In genomic region chr6:158472453-158472852, GRCh38 we compare ENCODE assay signal across 31 cellular contexts.
"Had no signal": no experiment of that assay in that cellular context is flagged by ENCODE, and none has a peak within 500 bp of the region (broad histone marks: within the 10 kb centered on the region; RNA-seq: fewer than 3 reads in every experiment).

No MANE protein-coding gene starts in this region.

- H3K27me3 Mint-ChIP-seq: activated naive CD8-positive, alpha-beta T cell treated with anti-CD3 and anti-CD28 coated beads for 36 hours; natural killer cell treated with Interleukin-12 subunit alpha and Interleukin-12 subunit beta and Interleukin-15 and Interleukin-18, amount 100 ng/mL, for 72 hours; stimulated activated naive CD8-positive, alpha-beta T cell treated with anti-CD3 and anti-CD28 coated beads, Interleukin-15, Interleukin-2, amounts not matched to agents 100 ng/mL and 50 ng/mL, for 24 hours had no signal

- H3K27me3 ChIP-seq: adrenal gland, ascending aorta, brain microvascular endothelial cell, heart left ventricle, neutrophil, right lobe of liver had no signal

- H3K4me1 Mint-ChIP-seq: activated naive CD8-positive, alpha-beta T cell treated with anti-CD3 and anti-CD28 coated beads for 36 hours; immature natural killer cell had no signal

- DNase-seq: activated CD4-positive, alpha-beta T cell treated with anti-CD3 and anti-CD28 coated beads for 48 hours; activated CD4-positive, alpha-beta T cell treated with anti-CD3 and anti-CD28 coated beads, Interleukin-2, amount 50 U/mL, for 48 hours; activated CD8-positive, alpha-beta memory T cell treated with anti-CD3 and anti-CD28 coated beads for 24 hours; activated effector memory CD4-positive, alpha-beta T cell treated with anti-CD3 and anti-CD28 coated beads, Interleukin-2, amount 50 U/mL, for 16 hours; activated naive CD4-positive, alpha-beta T cell treated with anti-CD3 and anti-CD28 coated beads for 36 hours; activated naive CD8-positive, alpha-beta T cell treated with anti-CD3 and anti-CD28 coated beads for 36 hours; adrenal gland; brain microvascular endothelial cell; cortex of kidney; foreskin fibroblast; heart left ventricle; hypothalamus; immature natural killer cell; left ventricle myocardium inferior; mesendoderm; right lobe of liver; stimulated activated CD4-positive, alpha-beta T cell treated with anti-CD3 and anti-CD28 coated beads, Interleukin-4, amount 100 ng/mL, for 24 hours; trophoblast cell; WERI-Rb-1 had no signal

- H3K9me3 ChIP-seq: adrenal gland, ascending aorta, heart left ventricle, left ventricle myocardium inferior, neutrophil, right lobe of liver, thoracic aorta had no signal

- H3K4me1 ChIP-seq: adrenal gland, ascending aorta, right lobe of liver had no signal

- H3K27ac Mint-ChIP-seq: activated naive CD4-positive, alpha-beta T cell treated with anti-CD3 and anti-CD28 coated beads for 36 hours; activated naive CD8-positive, alpha-beta T cell treated with anti-CD3 and anti-CD28 coated beads for 36 hours; activated T-helper 1 cell treated with anti-CD3 and anti-CD28 coated beads, Interleukin-12 subunit alpha, Interleukin-12 subunit beta, Interleukin-2, Interleukin-4 antibody, amounts not matched to agents 30 ng/mL and 10 ng/mL and 1 ng/mL, durations not matched to agents 14 hours and 24 hours and 36 hours; natural killer cell treated with Interleukin-12 subunit alpha and Interleukin-12 subunit beta and Interleukin-15 and Interleukin-18, amount 100 ng/mL, for 72 hours; progenitor cell of endocrine pancreas; stimulated activated effector memory CD8-positive, alpha-beta T cell treated with anti-CD3 and anti-CD28 coated beads, Interleukin-12 subunit alpha, Interleukin-12 subunit beta, amount 100 ng/mL, for 72 hours; stimulated activated naive CD8-positive, alpha-beta T cell treated with anti-CD3 and anti-CD28 coated beads, Interleukin-15, Interleukin-2, amounts not matched to agents 100 ng/mL and 50 ng/mL, for 24 hours; T-helper 2 cell treated with Interferon-gamma antibody and Interleukin-4, amounts not matched to agents 5 μg/mL and 100 μg/mL, for 36 hours had no signal

- H3K4me3 Mint-ChIP-seq: activated naive CD4-positive, alpha-beta T cell treated with anti-CD3 and anti-CD28 coated beads for 36 hours; activated naive CD8-positive, alpha-beta T cell treated with anti-CD3 and anti-CD28 coated beads for 36 hours; activated T-helper 1 cell treated with anti-CD3 and anti-CD28 coated beads, Interleukin-12 subunit alpha, Interleukin-12 subunit beta, Interleukin-2, Interleukin-4 antibody, amounts not matched to agents 30 ng/mL and 10 ng/mL and 1 ng/mL, durations not matched to agents 14 hours and 24 hours and 36 hours; immature natural killer cell; natural killer cell treated with Interleukin-12 subunit alpha and Interleukin-12 subunit beta and Interleukin-15 and Interleukin-18, amount 100 ng/mL, for 72 hours; stimulated activated effector memory CD8-positive, alpha-beta T cell treated with anti-CD3 and anti-CD28 coated beads, Interleukin-12 subunit alpha, Interleukin-12 subunit beta, amount 100 ng/mL, for 72 hours; stimulated activated naive CD8-positive, alpha-beta T cell treated with anti-CD3 and anti-CD28 coated beads, Interleukin-15, Interleukin-2, amounts not matched to agents 100 ng/mL and 50 ng/mL, for 24 hours; T-helper 2 cell treated with Interferon-gamma antibody and Interleukin-4, amounts not matched to agents 5 μg/mL and 100 μg/mL, for 36 hours had no signal

- H3K4me3 ChIP-seq: adrenal gland, ascending aorta, heart left ventricle, left ventricle myocardium inferior, lung, right lobe of liver, thoracic aorta had no signal

- ATAC-seq: activated CD4-positive, CD25-positive, alpha-beta regulatory T cell treated with anti-CD3 and anti-CD28 coated beads, Interleukin-2, amount 50 U/mL, for 24 hours; esophagus mucosa; heart left ventricle; natural killer cell treated with Interleukin-12 subunit alpha and Interleukin-12 subunit beta and Interleukin-15 and Interleukin-18, amount 100 ng/mL, for 72 hours; right lobe of liver; stimulated activated effector memory CD8-positive, alpha-beta T cell treated with anti-CD3 and anti-CD28 coated beads, Interleukin-12 subunit alpha, Interleukin-12 subunit beta, amount 100 ng/mL, for 72 hours had no signal

- H3K27ac ChIP-seq: adrenal gland, ascending aorta, brain microvascular endothelial cell, heart left ventricle, left ventricle myocardium inferior, neutrophil, right lobe of liver, thoracic aorta, WERI-Rb-1 had no signal

- H3K36me3 Mint-ChIP-seq: natural killer cell treated with Interleukin-12 subunit alpha and Interleukin-12 subunit beta and Interleukin-15 and Interleukin-18, amount 100 ng/mL, for 72 hours; stimulated activated effector memory CD8-positive, alpha-beta T cell treated with anti-CD3 and anti-CD28 coated beads, Interleukin-12 subunit alpha, Interleukin-12 subunit beta, amount 100 ng/mL, for 72 hours had no signal

- H3K9me3 Mint-ChIP-seq: activated naive CD4-positive, alpha-beta T cell treated with anti-CD3 and anti-CD28 coated beads for 36 hours; activated naive CD8-positive, alpha-beta T cell treated with anti-CD3 and anti-CD28 coated beads for 36 hours; activated T-helper 1 cell treated with anti-CD3 and anti-CD28 coated beads, Interleukin-12 subunit alpha, Interleukin-12 subunit beta, Interleukin-2, Interleukin-4 antibody, amounts not matched to agents 30 ng/mL and 10 ng/mL and 1 ng/mL, durations not matched to agents 14 hours and 24 hours and 36 hours; immature natural killer cell; natural killer cell treated with Interleukin-12 subunit alpha and Interleukin-12 subunit beta and Interleukin-15 and Interleukin-18, amount 100 ng/mL, for 72 hours; stimulated activated effector memory CD8-positive, alpha-beta T cell treated with anti-CD3 and anti-CD28 coated beads, Interleukin-12 subunit alpha, Interleukin-12 subunit beta, amount 100 ng/mL, for 72 hours; stimulated activated naive CD8-positive, alpha-beta T cell treated with anti-CD3 and anti-CD28 coated beads, Interleukin-15, Interleukin-2, amounts not matched to agents 100 ng/mL and 50 ng/mL, for 24 hours; T-helper 2 cell treated with Interferon-gamma antibody and Interleukin-4, amounts not matched to agents 5 μg/mL and 100 μg/mL, for 36 hours had no signal

- H3K36me3 ChIP-seq: adrenal gland, brain microvascular endothelial cell, neutrophil, thoracic aorta had no signal
